ENCODE assay signal across 8 cellular contexts in the genomic region with DNA sequence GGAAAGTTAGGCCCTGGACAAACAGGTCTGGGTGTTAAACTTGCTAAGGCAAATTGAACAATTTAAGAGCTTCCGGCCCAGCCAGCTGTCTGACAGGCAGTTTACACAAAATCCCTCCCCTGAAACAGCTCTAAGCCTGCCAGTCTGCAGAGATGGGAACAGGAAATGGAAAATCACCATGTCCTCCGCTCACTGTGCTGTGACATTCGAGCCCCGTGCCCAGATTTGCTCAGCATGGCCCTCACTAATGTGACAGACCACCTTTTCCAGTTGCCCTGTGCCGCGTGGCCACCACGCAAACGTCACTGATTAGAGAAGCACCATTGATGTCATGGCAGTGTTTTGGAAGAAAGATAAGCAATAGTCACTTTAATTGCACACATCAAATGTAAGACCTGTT. TPM values are rescaled to one million over a fixed set of nuclear protein-coding genes. Genes with fewer than 3 reads are reported as not detected.
DNase-seq lines count a peak whose midpoint lies in the region; ATAC-seq and TF ChIP-seq lines count a peak whose summit lies in the region.

No MANE protein-coding gene starts in this region.

- H3K27ac Mint-ChIP-seq in activated CD8-positive, alpha-beta T cell treated with anti-CD3 and anti-CD28 coated beads, Interleukin-2, amount 10 ng/mL, durations not matched to agents 7 days and 5 days = no peak overlapping the region
- peak overlapping the region; percentile 70 for H3K27ac Mint-ChIP-seq in mesothelial cell of epicardium

- in situ Hi-C loops in G401 (cut with HindIII; ENCODE audit: low sequenced_read_pairs) = no loop called here

- H3K36me3 Mint-ChIP-seq in activated CD8-positive, alpha-beta T cell treated with anti-CD3 and anti-CD28 coated beads, Interleukin-2, amount 10 ng/mL, durations not matched to agents 7 days and 5 days (ENCODE audit: low read depth) = no peaks in the 10 kb centered on the region
- peaks cover 11% of the 10 kb centered on the region for H3K36me3 Mint-ChIP-seq in mesothelial cell of epicardium

- CTCF ChIA-PET in activated CD8-positive, alpha-beta T cell treated with anti-CD3 and anti-CD28 coated beads, Interleukin-2, amount 10 ng/mL, durations not matched to agents 7 days and 5 days (lab: Charles Lee) = interaction anchor here (1.0 to 1.2 kb wide), 2 partner anchors 9 to 74 kb away, joined by 3 to 4 read pairs; no protein-coding TSS in a partner anchor

- ATAC-seq in HG03175 (IDR thresholded peaks at IDR 0.05; ENCODE audit: unreplicated experiment) (peak; percentile 51), HG03457 (IDR thresholded peaks at IDR 0.05; ENCODE audit: unreplicated experiment) (no peak), HG02852 (IDR thresholded peaks at IDR 0.05; ENCODE audit: unreplicated experiment) (no peak)
- peak; percentile 59 for ATAC-seq in activated CD8-positive, alpha-beta T cell treated with anti-CD3 and anti-CD28 coated beads, Interleukin-2, amount 10 ng/mL, durations not matched to agents 7 days and 5 days

- H3K4me3 Mint-ChIP-seq in activated CD8-positive, alpha-beta T cell treated with anti-CD3 and anti-CD28 coated beads, Interleukin-2, amount 10 ng/mL, durations not matched to agents 7 days and 5 days = no peak overlapping the region
- no peak overlapping the region for H3K4me3 Mint-ChIP-seq in mesothelial cell of epicardium

- peak; percentile 48 for DNase-seq in G401 (ENCODE audit: low spot score)
- DNase-seq in activated CD8-positive, alpha-beta T cell treated with anti-CD3 and anti-CD28 coated beads, Interleukin-2, amount 10 ng/mL, durations not matched to agents 7 days and 5 days = peak; percentile 21
- no peak for DNase-seq in mesothelial cell of epicardium (ENCODE audit: low spot score in 2 of 2, unreplicated experiment in 2 of 2)
- DNase-seq in SW 1271 (lab: John Stamatoyannopoulos, UW) = no peak
- DNase-seq in SW480 (ENCODE audit: low spot score) = no peak

- H3K9me3 Mint-ChIP-seq in activated CD8-positive, alpha-beta T cell treated with anti-CD3 and anti-CD28 coated beads, Interleukin-2, amount 10 ng/mL, durations not matched to agents 7 days and 5 days (ENCODE audit: insufficient read depth) = no peaks in the 10 kb centered on the region
- H3K9me3 Mint-ChIP-seq in mesothelial cell of epicardium = no peaks in the 10 kb centered on the region

- H3K4me1 Mint-ChIP-seq in activated CD8-positive, alpha-beta T cell treated with anti-CD3 and anti-CD28 coated beads, Interleukin-2, amount 10 ng/mL, durations not matched to agents 7 days and 5 days (ENCODE audit: low read depth) = peaks cover 14% of the 10 kb centered on the region
- peaks cover 21% of the 10 kb centered on the region for H3K4me1 Mint-ChIP-seq in mesothelial cell of epicardium

- TF ChIP-seq CTCF in mesothelial cell of epicardium (IDR thresholded peaks at IDR 0.05; ENCODE audit: unreplicated experiment) = no peak

- no peaks in the 10 kb centered on the region for H3K27me3 Mint-ChIP-seq in activated CD8-positive, alpha-beta T cell treated with anti-CD3 and anti-CD28 coated beads, Interleukin-2, amount 10 ng/mL, durations not matched to agents 7 days and 5 days (ENCODE audit: low read depth)
- no peaks in the 10 kb centered on the region for H3K27me3 Mint-ChIP-seq in mesothelial cell of epicardium (ENCODE audit: low read depth)

- POLR2A ChIA-PET in activated CD8-positive, alpha-beta T cell treated with anti-CD3 and anti-CD28 coated beads, Interleukin-2, amount 10 ng/mL, durations not matched to agents 7 days and 5 days (lab: Charles Lee) = no interaction called here

RNA-seq across cellular contexts. Expression of a gene that starts 41.0 kb away (rescaled TPM):
- total RNA-seq in G401 (2014; rRNA removed; shearing (Covaris generic)) = 3.1 and 5.4 TPM in 2 replicates
- under 1 TPM in 1 of 2 experiments, not detected in 1; 0.23 TPM for total RNA-seq in activated CD8-positive, alpha-beta T cell treated with anti-CD3 and anti-CD28 coated beads, Interleukin-2, amount 10 ng/mL, durations not matched to agents 7 days and 5 days
- total RNA-seq in mesothelial cell of epicardium = 8.2 to 9.7 TPM (median 8.9 TPM) in 3 replicates

RNA-seq across cellular contexts. Expression of a gene that starts 42.1 kb away (rescaled TPM):
- total RNA-seq in G401 (2014; rRNA removed; shearing (Covaris generic)) = 1.3 and 5.0 TPM in 2 replicates
- total RNA-seq in activated CD8-positive, alpha-beta T cell treated with anti-CD3 and anti-CD28 coated beads, Interleukin-2, amount 10 ng/mL, durations not matched to agents 7 days and 5 days = not detected
- total RNA-seq in mesothelial cell of epicardium = not detected in 3 replicates

Comparison
In these comparisons a context has a peak if more than half of its experiments do, and no peak if none do; other contexts are left out.
1. DNase-seq: peak in G401 (single experiment) and activated CD8-positive, alpha-beta T cell treated with anti-CD3 and anti-CD28 coated beads, Interleukin-2, amount 10 ng/mL, durations not matched to agents 7 days and 5 days (single experiment); none in mesothelial cell of epicardium (0 of 2), SW 1271 (0 of 2) and SW480 (single experiment).
2. ATAC-seq: peak in HG03175 (single experiment) and activated CD8-positive, alpha-beta T cell treated with anti-CD3 and anti-CD28 coated beads, Interleukin-2, amount 10 ng/mL, durations not matched to agents 7 days and 5 days (single experiment); none in HG03457 (single experiment) and HG02852 (single experiment).